ENCODE assay signal across 8 cellular contexts in genomic region chr16:3401719-3402397, GRCh38. TPM values are rescaled to one million over a fixed set of nuclear protein-coding genes. Genes with fewer than 3 reads are reported as not detected.
DNase-seq lines count a peak whose midpoint lies in the region; ATAC-seq and TF ChIP-seq lines count a peak whose summit lies in the region.

No MANE protein-coding gene starts in this region.

- peak overlapping the region; percentile 90 for H3K27ac ChIP-seq in psoas muscle

- peaks cover 12% of the 10 kb centered on the region for H3K4me1 ChIP-seq in psoas muscle

- peak overlapping the region; percentile 86 for H3K4me3 ChIP-seq in GM12875 (ENCODE audit: low read depth, low read length)
- peak overlapping the region; percentile 76 for H3K4me3 ChIP-seq in fibroblast of pulmonary artery (replicated peaks; ENCODE audit: low read depth, low read length)
- H3K4me3 ChIP-seq in psoas muscle: peak overlapping the region; percentile 98

- peak overlapping the region; percentile 10 for H3K27ac Mint-ChIP-seq in T-helper 17 cell

- H3K4me1 Mint-ChIP-seq in T-helper 17 cell: peaks cover 12% of the 10 kb centered on the region

- TF ChIP-seq CTCF in GM12875 (IDR thresholded peaks at IDR 0.05; ENCODE audit: borderline replicate concordance, insufficient read depth, low read depth, low read length) (no peak), fibroblast of pulmonary artery (IDR thresholded peaks at IDR 0.05; ENCODE audit: low read length, missing control alignments) (no peak), psoas muscle (IDR thresholded peaks at IDR 0.05) (no peak)

- intact Hi-C loops in psoas muscle (cut with DNase I): loop anchor here (1.0 to 5.0 kb wide), 4 partner anchors 55 to 99 kb away; partner anchors contain the start of genes CLUAP1 (in 1 of the 2), TIGD7 (in 1 of the 2) and ZNF75A (in 1 of the 2)

- peak overlapping the region; percentile 94 for H3K4me3 Mint-ChIP-seq in T-helper 17 cell

- ATAC-seq in T-helper 17 cell: no peak
- no peak for ATAC-seq in psoas muscle
- ATAC-seq in HG03520 (IDR thresholded peaks at IDR 0.05; ENCODE audit: unreplicated experiment): no peak
- no peak for ATAC-seq in HG03432 (IDR thresholded peaks at IDR 0.05; ENCODE audit: unreplicated experiment)

- H3K36me3 ChIP-seq in psoas muscle (ENCODE audit: insufficient read depth in 1 of 2, low read depth in 1 of 2): peaks cover 13 to 54% of the 10 kb centered on the region in 2 donors

- peak; percentile 36 for DNase-seq in AG08396 (ENCODE audit: low spot score)
- DNase-seq in T-helper 17 cell: no peak
- DNase-seq in fibroblast of pulmonary artery (ENCODE audit: low read depth): peak; percentile 10
- no peak for DNase-seq in psoas muscle
- DNase-seq in putamen (ENCODE audit: low spot score): no peak

- no peaks in the 10 kb centered on the region for H3K27me3 ChIP-seq in psoas muscle (ENCODE audit: insufficient read depth in 3 of 3, low read length in 2 of 3)

- peaks cover 2% of the 10 kb centered on the region for H3K36me3 Mint-ChIP-seq in T-helper 17 cell (ENCODE audit: low read depth)

- H3K9me3 ChIP-seq in T-helper 17 cell (ENCODE audit: control insufficient read depth, low read length, poor library complexity, severe bottlenecking): peaks cover 9% of the 10 kb centered on the region
- peaks cover 45% of the 10 kb centered on the region for H3K9me3 ChIP-seq in psoas muscle

- H3K27me3 Mint-ChIP-seq in T-helper 17 cell: no peaks in the 10 kb centered on the region

- 18 to 27% (median 23%) methylated on average over 17 of the region's 17 CpGs for WGBS in psoas muscle, 3 donors

RNA-seq across cellular contexts. Expression of gene ZNF174, which starts 0.8 kb away (rescaled TPM):
- 1 to 10 TPM; 4.4 to 5.4 TPM for total RNA-seq in T-helper 17 cell
- 1 to 10 TPM; 6.2 to 8.4 (median 7.6) TPM for total RNA-seq in psoas muscle
- 10 to 100 TPM in 1 of 3 donors, 1 to 10 TPM in 2; 6.1 to 23.3 (median 6.5) TPM for polyA plus RNA-seq in psoas muscle

RNA-seq across cellular contexts. Expression of gene ZSCAN32, which starts 1.1 kb away (rescaled TPM):
- total RNA-seq in T-helper 17 cell (1 to 10 TPM; 5.9 to 6.3 TPM), psoas muscle (1 to 10 TPM; 4.7 to 9.5 (median 6.2) TPM)
- 1 to 10 TPM; 4.6 to 9.8 (median 5.6) TPM for polyA plus RNA-seq in psoas muscle

RNA-seq across cellular contexts. Expression of gene ZNF597, which starts 41.4 kb away (rescaled TPM):
- total RNA-seq in T-helper 17 cell: 1 to 10 TPM; 3.0 to 3.2 TPM
- 1 to 10 TPM in 3 of 4 donors, under 1 TPM in 1; 0.79 to 1.3 (median 1.2) TPM for total RNA-seq in psoas muscle
- polyA plus RNA-seq in psoas muscle: 1 to 10 TPM in 1 of 3 donors, under 1 TPM in 2; 0.63 to 1.7 (median 0.98) TPM

RNA-seq across cellular contexts. Expression of gene NAA60, which starts 41.6 kb away (rescaled TPM):
- total RNA-seq in T-helper 17 cell: 10 to 100 TPM; 34.8 to 44.5 TPM
- 10 to 100 TPM; 17.9 to 20.1 (median 19.0) TPM for total RNA-seq in psoas muscle
- polyA plus RNA-seq in psoas muscle: 10 to 100 TPM; 20.9 to 29.3 (median 23.4) TPM

RNA-seq across cellular contexts. Expression of gene OR2C1, which starts 46.2 kb away (rescaled TPM):
- total RNA-seq in T-helper 17 cell: not detected
- total RNA-seq in psoas muscle: not detected
- not detected for polyA plus RNA-seq in psoas muscle

Comparison
In these comparisons a context has a peak if more than half of its experiments do, and no peak if none do; other contexts are left out.
1. DNase-seq: peak in AG08396 (single experiment) and fibroblast of pulmonary artery (single experiment); none in T-helper 17 cell (0 of 3), psoas muscle (0 of 2) and putamen (single experiment).
2. Peak in every context shown above with its lines, with median percentiles within 50 percentile points of each other: H3K4me3 ChIP-seq.